ENCODE assay signal across 8 cellular contexts in genomic region chr1:118151312-118151937, GRCh38. TPM values are rescaled to one million over a fixed set of nuclear protein-coding genes. Genes with fewer than 3 reads are reported as not detected.
A peak's percentile ranks its signal among the peaks of the same experiment; 100 is the strongest.
DNase-seq lines count a peak whose midpoint lies in the region; ATAC-seq and FAIRE-seq lines count a peak whose summit lies in the region.

No MANE protein-coding gene starts in this region.

- no CpG with 5 or more reads among the region's 6 CpGs for WGBS in mesendoderm (ENCODE audit: extremely low coverage, insufficient coverage, low lambda C conversion rate)

- H4K8ac ChIP-seq in mesendoderm (ENCODE audit: low read depth, low read length), result no peak overlapping the region

- H3K56ac ChIP-seq in mesendoderm (ENCODE audit: low read length), result no peak overlapping the region

- H2BK15ac ChIP-seq in mesendoderm (replicated peaks; ENCODE audit: low read depth), result no peak overlapping the region

- H3K27ac ChIP-seq in mesendoderm (ENCODE audit: low read depth, low read length), result no peak overlapping the region

- FAIRE-seq in endometrium (lab: Jason Lieb, UNC) (peak; percentile 91), urothelium cell line (lab: Jason Lieb, UNC) (no peak)

- no peaks in the 10 kb centered on the region for H3K79me1 ChIP-seq in mesendoderm (ENCODE audit: low read length)

- H3K4ac ChIP-seq in mesendoderm (ENCODE audit: low read depth, low read length), result no peak overlapping the region

- no peak overlapping the region for H2BK5ac ChIP-seq in mesendoderm (ENCODE audit: low read length)

- H3K23ac ChIP-seq in mesendoderm (ENCODE audit: low read length), result no peak overlapping the region

- H3K79me2 ChIP-seq in mesendoderm (ENCODE audit: control insufficient read depth, insufficient read depth, low read length), result no peaks in the 10 kb centered on the region

- H4K5ac ChIP-seq in mesendoderm (ENCODE audit: low read length), result no peak overlapping the region

- no peak overlapping the region for H3K9ac ChIP-seq in mesendoderm (ENCODE audit: low read length)

- DNase-seq in DMS114 treated with DMSO at 0.1 percent for 48 hours (lab: John Stamatoyannopoulos, UW; ENCODE audit: unreplicated experiment), result peak; percentile 52
- peak; percentile 67 for DNase-seq in HT-29 (ENCODE audit: low spot score)
- DNase-seq in SHP77 (lab: John Stamatoyannopoulos, UW), result peak; percentile 6 to 50
- peak; percentile 67 for DNase-seq in mesendoderm
- DNase-seq in urothelium cell line (ENCODE audit: low spot score), result peak; percentile 27
- DNase-seq in NCI-H1436 treated with DMSO at 0.1 percent for 48 hours (lab: John Stamatoyannopoulos, UW), result no peak

- H3K36me3 ChIP-seq in mesendoderm (ENCODE audit: control insufficient read depth, insufficient read depth, low read length), result no peaks in the 10 kb centered on the region

- no peak for ATAC-seq in GM18498 (IDR thresholded peaks at IDR 0.05; ENCODE audit: unreplicated experiment)

- H3K4me1 ChIP-seq in mesendoderm (ENCODE audit: control insufficient read depth, low read depth, low read length), result no peaks in the 10 kb centered on the region

- no peak overlapping the region for H2BK120ac ChIP-seq in mesendoderm (ENCODE audit: low read depth, low read length)

- no peaks in the 10 kb centered on the region for H3K27me3 ChIP-seq in mesendoderm (ENCODE audit: insufficient read depth, low read length, poor library complexity)

- H3K4me3 ChIP-seq in mesendoderm (ENCODE audit: low read length), result no peak overlapping the region

- no peak overlapping the region for H3K18ac ChIP-seq in mesendoderm (ENCODE audit: low read length)

- no peak overlapping the region for H3K4me2 ChIP-seq in mesendoderm (ENCODE audit: low read length)

- no peak overlapping the region for H2AK5ac ChIP-seq in mesendoderm (ENCODE audit: low read length)

RNA-seq across cellular contexts. Expression of gene SPAG17, which starts 33.6 kb away (rescaled TPM):
- total RNA-seq in HT-29 (2014; rRNA removed; shearing (Covaris generic)), result not detected in 2 replicates
- 0.35 TPM for polyA plus RNA-seq in mesendoderm (2013, experiment 1 of 2)
- polyA plus RNA-seq in mesendoderm (2013, experiment 2 of 2), result 0.71 TPM
